Comparison of ENCODE assay signal across 20 cellular contexts in genomic region chr12:15581006-15581405, GRCh38.
DNase-seq lines count a peak whose midpoint lies in the region; ATAC-seq and TF ChIP-seq lines count a peak whose summit lies in the region.
"Had no signal": no experiment of that assay in that cellular context is flagged by ENCODE, and none has a peak within 500 bp of the region (broad histone marks: within the 10 kb centered on the region; RNA-seq: fewer than 3 reads in every experiment).

No MANE protein-coding gene starts in this region.

- no peaks in the 10 kb centered on the region for H4K20me1 ChIP-seq in DND-41 (ENCODE audit: insufficient read depth, low read length)

- CTCF ChIA-PET in HEK293T (lab: Yijun Ruan, JAX), result no interaction called here

- no peak overlapping the region for H3K27ac ChIP-seq in DND-41 (ENCODE audit: low read length)
- H3K27ac ChIP-seq: cardiac muscle cell, Peyer's patch, thyroid gland had no signal

- H3K9me3 ChIP-seq in DND-41 (ENCODE audit: insufficient read depth, low read length, severe bottlenecking), result no peaks in the 10 kb centered on the region
- H3K9me3 ChIP-seq: Peyer's patch, thyroid gland had no signal

- H3K36me3 ChIP-seq in DND-41 (ENCODE audit: insufficient read depth, low read length), result no peaks in the 10 kb centered on the region
- H3K36me3 ChIP-seq: cardiac muscle cell, Peyer's patch, thyroid gland had no signal

- H3K27me3 ChIP-seq in DND-41 (ENCODE audit: insufficient read depth, low read length, poor library complexity), result no peaks in the 10 kb centered on the region
- H3K27me3 ChIP-seq: cardiac muscle cell, Peyer's patch, thyroid gland had no signal

- H3K4me3 ChIP-seq in DND-41 (ENCODE audit: low read depth in 1 of 2, low read length in 2 of 2) (no peak overlapping the region), astrocyte of the spinal cord (ENCODE audit: low read depth, low read length) (no peak overlapping the region)
- H3K4me3 ChIP-seq: cardiac muscle cell, Peyer's patch, thyroid gland had no signal

- in situ Hi-C loops in astrocyte of the spinal cord (cut with HindIII; ENCODE audit: low sequenced_read_pairs), result no loop called here

- no peak for ATAC-seq in DND-41 (ENCODE audit: insufficient read depth, low read depth)
- no peak for ATAC-seq in HG03280 (IDR thresholded peaks at IDR 0.05; ENCODE audit: unreplicated experiment)
- ATAC-seq: left lobe of liver, right cardiac atrium had no signal

- no peaks in the 10 kb centered on the region for H3K79me2 ChIP-seq in DND-41 (ENCODE audit: insufficient read depth, low read length)

- peak overlapping the region; percentile 2; the same call in 1 of the 2 replicates for H2AFZ ChIP-seq in DND-41 (ENCODE audit: low read depth, low read length)

- peaks cover 37% of the 10 kb centered on the region for H3K4me1 ChIP-seq in DND-41 (ENCODE audit: insufficient read depth, low read length)
- H3K4me1 ChIP-seq: thyroid gland had no signal

- no peak overlapping the region for H3K9ac ChIP-seq in DND-41 (ENCODE audit: low read depth, low read length)

- POLR2A ChIA-PET in HEK293T (lab: Yijun Ruan, JAX), result no interaction called here

- TF ChIP-seq CTCF in DND-41 (IDR thresholded peaks at IDR 0.05; ENCODE audit: borderline replicate concordance, extremely low read depth, low read length, poor library complexity, severe bottlenecking) (no peak), astrocyte of the spinal cord (IDR thresholded peaks at IDR 0.05; ENCODE audit: low read depth, low read length) (no peak)

- no peak overlapping the region for H3K4me2 ChIP-seq in DND-41 (ENCODE audit: insufficient read depth, low read length)

- DNase-seq in DND-41, result no peak
- no peak for DNase-seq in HEK293T (ENCODE audit: extremely low spot score)
- peak; percentile 22 for DNase-seq in astrocyte of the spinal cord (ENCODE audit: low read depth, low spot score)
- DNase-seq in iris pigment epithelial cell (ENCODE audit: low read depth), result peak; percentile 82
- DNase-seq in NCI-H1417 treated with DMSO at 0.1 percent for 48 hours (lab: John Stamatoyannopoulos, UW), result no peak
- no peak for DNase-seq in NCI-H82 treated with DMSO at 0.1 percent for 48 hours (lab: John Stamatoyannopoulos, UW; ENCODE audit: unreplicated experiment)
- DNase-seq in NCI-H1105 treated with DMSO at 0.1 percent for 48 hours (lab: John Stamatoyannopoulos, UW), result no peak
- DNase-seq: activated CD4-positive, CD25-positive, alpha-beta regulatory T cell treated with anti-CD3 and anti-CD28 coated beads, Interleukin-2, amount 50 U/mL, for 72 hours; activated CD8-positive, alpha-beta memory T cell treated with anti-CD3 and anti-CD28 coated beads for 24 hours; H7; NCI-H2081 treated with DMSO at 0.1 percent for 48 hours; NCI-H510A; Peyer's patch; SIG-M5; stimulated activated naive CD4-positive, alpha-beta T cell treated with Interleukin-2 at 50 U/mL for 16 hours; thyroid gland had no signal

TF ChIP-seq in HEK293T, 16 proteins besides CTCF, POLR2A, EP300 and RAD21:
- TF ChIP-seq L3MBTL2 (conservative IDR thresholded peaks at IDR 0.05) (no peak), ZNF384 (IDR thresholded peaks at IDR 0.05) (0 out of 2 replicates have a peak, but pooled peaks have one; percentile 6)
TF ChIP-seq in HEK293T: peak in this region for 1.

Comparison
In these comparisons a context has a peak if more than half of its experiments do, and no peak if none do; other contexts are left out.
1. DNase-seq: peak in astrocyte of the spinal cord (single experiment) and iris pigment epithelial cell (single experiment); none in DND-41 (single experiment), HEK293T (single experiment), NCI-H1417 treated with DMSO at 0.1 percent for 48 hours (single experiment), NCI-H82 treated with DMSO at 0.1 percent for 48 hours (single experiment) and NCI-H1105 treated with DMSO at 0.1 percent for 48 hours (single experiment).